Comparison of ENCODE assay signal across 19 cellular contexts in genomic region chr17:48028736-48029135, GRCh38. TPM values are rescaled to one million over a fixed set of nuclear protein-coding genes. Genes with fewer than 3 reads are reported as not detected.
DNase-seq lines count a peak whose midpoint lies in the region; ATAC-seq and TF ChIP-seq lines count a peak whose summit lies in the region.
"Had no signal": no experiment of that assay in that cellular context is flagged by ENCODE, and none has a peak within 500 bp of the region (broad histone marks: within the 10 kb centered on the region; RNA-seq: fewer than 3 reads in every experiment).

No MANE protein-coding gene starts in this region.

- H3K4me1 Mint-ChIP-seq in chondrocyte (ENCODE audit: low read depth) = peaks cover 58% of the 10 kb centered on the region

- CTCF ChIA-PET in RWPE1 (lab: Yijun Ruan, JAX) = no interaction called here

- H3K27ac Mint-ChIP-seq in chondrocyte (ENCODE audit: unreplicated experiment) = peak overlapping the region; percentile 87
- H3K27ac Mint-ChIP-seq: B cell; CD4-positive, CD25-positive, alpha-beta regulatory T cell; CD8-positive, alpha-beta T cell had no signal

- H3K4me3 Mint-ChIP-seq in chondrocyte (ENCODE audit: unreplicated experiment) = no peak overlapping the region
- H3K4me3 Mint-ChIP-seq: B cell; CD8-positive, alpha-beta T cell had no signal

- DNase-seq in left cardiac atrium (peak; percentile 6), left ventricle myocardium superior (no peak), RWPE1 (ENCODE audit: low spot score) (no peak), chondrocyte (ENCODE audit: low spot score) (no peak), kidney glomerular epithelial cell (lab: John Stamatoyannopoulos, UW) (no peak)
- no peak for DNase-seq in stimulated activated CD4-positive, alpha-beta T cell treated with anti-CD3 and anti-CD28 coated beads, Interleukin-2, amount 100 ng/mL, for 24 hours
- DNase-seq: CD4-positive, CD25-positive, alpha-beta regulatory T cell; CD8-positive, alpha-beta T cell; DMS 273 treated with DMSO at 0.1 percent for 48 hours; DMS79; EL; GDM1; GOT3 had no signal

- no peaks in the 10 kb centered on the region for H3K9me3 Mint-ChIP-seq in chondrocyte (ENCODE audit: low read depth)
- H3K9me3 Mint-ChIP-seq: CD8-positive, alpha-beta T cell had no signal

- TF ChIP-seq CTCF in RWPE1 (conservative IDR thresholded peaks at IDR 0.05; ENCODE audit: low read depth) (no peak), chondrocyte (IDR thresholded peaks at IDR 0.05) (no peak)

- H3K27ac ChIP-seq in RWPE1 = peak overlapping the region; percentile 98
- H3K27ac ChIP-seq: BLaER1, C4-2B had no signal

- no peak for ATAC-seq in left cardiac atrium
- ATAC-seq in left ventricle myocardium superior = no peak
- no peak for ATAC-seq in HG03521 (IDR thresholded peaks at IDR 0.05; ENCODE audit: unreplicated experiment)
- ATAC-seq: CD8-positive, alpha-beta T cell; GM12878 had no signal

- intact Hi-C loops in left cardiac atrium (cut with DNase I) = loop anchor here (5.0 to 10.0 kb wide), 3 partner anchors 104 to 589 kb away; partner anchors contain the start of genes HOXB8 (in 2 of the 2) and HOXB7 (in 1 of the 2)
- intact Hi-C loops in left ventricle myocardium superior (cut with micrococcal nuclease) = no loop called here

- no peaks in the 10 kb centered on the region for H3K27me3 Mint-ChIP-seq in chondrocyte (ENCODE audit: low read depth)

- peaks cover 8% of the 10 kb centered on the region for H3K36me3 Mint-ChIP-seq in chondrocyte (ENCODE audit: low read depth)
- H3K36me3 Mint-ChIP-seq: CD4-positive, CD25-positive, alpha-beta regulatory T cell; CD8-positive, alpha-beta T cell had no signal

- POLR2A ChIA-PET in RWPE1 (lab: Yijun Ruan, JAX; ENCODE audit: low non-redundant PET) = no interaction called here

RNA-seq across cellular contexts. Expression of gene COPZ2, which starts 8.9 kb away (rescaled TPM):
- total RNA-seq in left cardiac atrium (10 to 100 TPM; 50.5 to 54.0 TPM), left ventricle myocardium superior (58.2 TPM), chondrocyte (157 to 228 TPM (median 219 TPM) in 3 replicates)
- total RNA-seq: A673 had no signal

RNA-seq across cellular contexts. Expression of gene NFE2L1, which starts 19.4 kb away (rescaled TPM):
- total RNA-seq in left cardiac atrium (100 to 1,000 TPM; 527 to 675 TPM), left ventricle myocardium superior (886 TPM), chondrocyte (290 to 445 TPM (median 444 TPM) in 3 replicates)

RNA-seq across cellular contexts. Expression of gene CDK5RAP3, which starts 57.8 kb away (rescaled TPM):
- total RNA-seq in left cardiac atrium (10 to 100 TPM; 62.6 to 66.3 TPM), left ventricle myocardium superior (50.8 TPM), chondrocyte (99.2 to 123 TPM (median 105 TPM) in 3 replicates)
